In the genomic region with DNA sequence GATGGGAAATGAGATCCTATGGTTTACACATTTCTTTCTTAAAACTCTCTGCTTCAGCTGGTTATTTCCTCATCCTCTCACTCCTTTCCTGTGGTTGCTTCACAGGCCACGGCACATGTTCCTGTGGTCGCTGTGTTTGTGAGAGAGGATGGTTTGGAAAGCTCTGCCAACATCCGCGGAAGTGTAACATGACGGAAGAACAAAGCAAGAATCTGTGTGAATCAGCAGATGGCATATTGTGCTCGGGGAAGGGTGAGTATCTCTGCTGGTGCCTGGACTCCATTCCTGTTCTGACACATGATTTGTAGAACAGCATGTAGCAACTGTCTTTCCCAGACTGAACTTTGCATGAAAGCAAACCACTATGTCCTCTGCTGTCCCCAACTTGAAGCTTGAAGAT, we compare ENCODE assay signal across 1 cellular context.
TF ChIP-seq lines count a peak whose summit lies in the region.

No MANE protein-coding gene starts in this region.

TF ChIP-seq in HepG2, 621 proteins besides CTCF, POLR2A, EP300 and RAD21 (continued from another document):
- 0 out of 2 replicates have a peak, but pooled peaks have one; percentile 22 for TF ChIP-seq GATAD2A (CRISPR knock-in tag; IDR thresholded peaks at IDR 0.05)
- TF ChIP-seq ZNF552 (CRISPR knock-in tag; IDR thresholded peaks at IDR 0.05; ENCODE audit: borderline replicate concordance), result no peak
- TF ChIP-seq BHLHE40 (IDR thresholded peaks at IDR 0.05; ENCODE audit: low read length), result peak; percentile 75
- peak; percentile 71 for TF ChIP-seq FOSL2 (CRISPR knock-in tag; IDR thresholded peaks at IDR 0.05)
